11 cellular contexts compared by ENCODE assay signal in the genomic region with DNA sequence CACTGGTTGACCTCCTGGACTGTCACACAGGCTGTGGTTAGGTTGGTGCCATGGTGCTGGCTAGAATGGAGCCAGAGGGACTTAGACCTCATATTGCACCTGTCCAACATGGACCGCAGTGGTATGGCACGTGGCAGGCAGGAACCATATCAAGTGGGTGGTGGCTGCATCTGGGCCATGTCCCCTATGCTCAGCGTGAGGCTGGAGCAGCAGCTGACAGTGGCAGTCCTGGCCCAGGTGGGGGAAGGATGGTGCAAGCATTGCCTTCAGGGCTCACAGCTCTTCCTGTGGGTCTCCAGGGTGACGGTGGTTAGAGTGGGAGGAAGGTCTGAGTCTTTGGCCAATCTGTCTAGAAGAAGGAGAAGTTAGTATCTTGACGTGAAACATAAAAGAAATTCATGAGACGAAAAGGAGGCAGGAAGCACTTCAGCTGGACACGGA. TPM values are rescaled to one million over a fixed set of nuclear protein-coding genes. Genes with fewer than 3 reads are reported as not detected.
DNase-seq lines count a peak whose midpoint lies in the region; ATAC-seq, FAIRE-seq and TF ChIP-seq lines count a peak whose summit lies in the region.
"Had no signal": no experiment of that assay in that cellular context is flagged by ENCODE, and none has a peak within 500 bp of the region (broad histone marks: within the 10 kb centered on the region; RNA-seq: fewer than 3 reads in every experiment).

No MANE protein-coding gene starts in this region.

- TF ChIP-seq EP300 in stomach (IDR thresholded peaks at IDR 0.05), result no peak

- FAIRE-seq in astrocyte (lab: Jason Lieb, UNC), result no peak
- FAIRE-seq: G401.6, TTC549 had no signal

- H3K9me3 ChIP-seq in astrocyte (ENCODE audit: insufficient read depth, low read depth, low read length) (no peaks in the 10 kb centered on the region), stomach (no peaks in the 10 kb centered on the region)

- no peaks in the 10 kb centered on the region for H3K9me3 Mint-ChIP-seq in activated CD4-positive, alpha-beta T cell treated with anti-CD3 and anti-CD28 coated beads, Interleukin-2, amount 10 ng/mL, durations not matched to agents 24 days and 14 days
- H3K9me3 Mint-ChIP-seq in astrocyte (ENCODE audit: unreplicated experiment), result no peaks in the 10 kb centered on the region
- no peaks in the 10 kb centered on the region for H3K9me3 Mint-ChIP-seq in stimulated activated effector memory CD8-positive, alpha-beta T cell treated with anti-CD3 and anti-CD28 coated beads, Interleukin-12 subunit alpha, Interleukin-12 subunit beta, amount 100 ng/mL, for 72 hours

- H3K9ac ChIP-seq in astrocyte (ENCODE audit: low read length), result no peak overlapping the region
- H3K9ac ChIP-seq: KMS-11 had no signal

- H3K27ac ChIP-seq in astrocyte (ENCODE audit: low read depth, low read length), result no peak overlapping the region
- peak overlapping the region in 2 of 5 donors; percentile 35 to 37 for H3K27ac ChIP-seq in stomach
- H3K27ac ChIP-seq: KMS-11 had no signal

- H3K36me3 ChIP-seq in astrocyte (ENCODE audit: insufficient read depth, low read length) (no peaks in the 10 kb centered on the region), stomach (peaks cover 0 to 5% (median 2%) of the 10 kb centered on the region in 4 donors)

- peak overlapping the region; percentile 45 for H3K4me3 Mint-ChIP-seq in activated CD4-positive, alpha-beta T cell treated with anti-CD3 and anti-CD28 coated beads, Interleukin-2, amount 10 ng/mL, durations not matched to agents 24 days and 14 days
- H3K4me3 Mint-ChIP-seq in astrocyte (ENCODE audit: unreplicated experiment), result no peak overlapping the region
- peak overlapping the region; percentile 89 for H3K4me3 Mint-ChIP-seq in stimulated activated effector memory CD8-positive, alpha-beta T cell treated with anti-CD3 and anti-CD28 coated beads, Interleukin-12 subunit alpha, Interleukin-12 subunit beta, amount 100 ng/mL, for 72 hours

- no peaks in the 10 kb centered on the region for H3K27me3 Mint-ChIP-seq in activated CD4-positive, alpha-beta T cell treated with anti-CD3 and anti-CD28 coated beads, Interleukin-2, amount 10 ng/mL, durations not matched to agents 24 days and 14 days
- no peaks in the 10 kb centered on the region for H3K27me3 Mint-ChIP-seq in astrocyte (ENCODE audit: low read depth, unreplicated experiment)

- TF ChIP-seq POLR2A in stomach (IDR thresholded peaks at IDR 0.05), result no peak

- no peak overlapping the region for H2AFZ ChIP-seq in astrocyte (ENCODE audit: low read depth, low read length)

- peaks cover 60% of the 10 kb centered on the region for H4K20me1 ChIP-seq in astrocyte (ENCODE audit: insufficient read depth, low read length)

- H3K27me3 ChIP-seq in astrocyte (ENCODE audit: insufficient read depth, low read length) (no peaks in the 10 kb centered on the region), stomach (no peaks in the 10 kb centered on the region)

- H3K4me3 ChIP-seq in astrocyte (ENCODE audit: insufficient read depth, low read depth, low read length), result no peak overlapping the region
- no peak overlapping the region for H3K4me3 ChIP-seq in stomach

- peaks cover 75% of the 10 kb centered on the region for H3K79me2 ChIP-seq in astrocyte (ENCODE audit: insufficient read depth, low read length)

- peaks cover 61% of the 10 kb centered on the region for H3K4me1 Mint-ChIP-seq in activated CD4-positive, alpha-beta T cell treated with anti-CD3 and anti-CD28 coated beads, Interleukin-2, amount 10 ng/mL, durations not matched to agents 24 days and 14 days
- peaks cover 27% of the 10 kb centered on the region for H3K4me1 Mint-ChIP-seq in astrocyte (ENCODE audit: low read depth, unreplicated experiment)
- H3K4me1 Mint-ChIP-seq in stimulated activated effector memory CD8-positive, alpha-beta T cell treated with anti-CD3 and anti-CD28 coated beads, Interleukin-12 subunit alpha, Interleukin-12 subunit beta, amount 100 ng/mL, for 72 hours, result peaks cover 77% of the 10 kb centered on the region

- peak overlapping the region; percentile 3 for H3K4me2 ChIP-seq in astrocyte (ENCODE audit: low read length)
- H3K4me2 ChIP-seq: KMS-11 had no signal

- peak; percentile 20 for ATAC-seq in stimulated activated effector memory CD8-positive, alpha-beta T cell treated with anti-CD3 and anti-CD28 coated beads, Interleukin-12 subunit alpha, Interleukin-12 subunit beta, amount 100 ng/mL, for 72 hours

- no peak for TF ChIP-seq CTCF in astrocyte (IDR thresholded peaks at IDR 0.05; ENCODE audit: insufficient read depth, low read depth, low read length)
- no peak for TF ChIP-seq CTCF in stomach (IDR thresholded peaks at IDR 0.05)

- DNase-seq in activated CD4-positive, alpha-beta T cell treated with anti-CD3 and anti-CD28 coated beads, Interleukin-2, amount 10 ng/mL, durations not matched to agents 24 days and 14 days, result no peak
- DNase-seq in activated CD4-positive, alpha-beta T cell treated with anti-CD3 and anti-CD28 coated beads, Interleukin-2, amount 50 U/mL, for 1 hour, result no peak
- DNase-seq in NOMO-1 treated with dmso at 0.1 percent for 144 hours (lab: John Stamatoyannopoulos, UW; ENCODE audit: unreplicated experiment), result peak; percentile 70
- DNase-seq in astrocyte (ENCODE audit: low read depth), result peak; percentile 41
- DNase-seq in stimulated activated effector memory CD8-positive, alpha-beta T cell treated with anti-CD3 and anti-CD28 coated beads, Interleukin-12 subunit alpha, Interleukin-12 subunit beta, amount 100 ng/mL, for 72 hours (ENCODE audit: low spot score in 2 of 2), result no peak
- no peak for DNase-seq in hypothalamus (lab: John Stamatoyannopoulos, UW)
- no peak for DNase-seq in NCI-H774 (lab: John Stamatoyannopoulos, UW)
- DNase-seq in stomach, result no peak

- 70 to 84% (median 80%) methylated on average over 6 to 7 of the region's 7 CpGs for WGBS in stomach, 5 donors

- intact Hi-C loops in activated CD4-positive, alpha-beta T cell treated with anti-CD3 and anti-CD28 coated beads, Interleukin-2, amount 10 ng/mL, durations not matched to agents 24 days and 14 days (cut with micrococcal nuclease), result no loop called here
- intact Hi-C loops in stomach (cut with DNase I; ENCODE audit: low total_unique reads), result no loop called here

- H3K4me1 ChIP-seq in astrocyte (ENCODE audit: insufficient read depth, low read length) (peaks cover 25% of the 10 kb centered on the region), stomach (peaks cover 21 to 67% (median 36%) of the 10 kb centered on the region in 4 donors)

- H3K36me3 Mint-ChIP-seq in activated CD4-positive, alpha-beta T cell treated with anti-CD3 and anti-CD28 coated beads, Interleukin-2, amount 10 ng/mL, durations not matched to agents 24 days and 14 days (ENCODE audit: low read depth), result peaks cover 42% of the 10 kb centered on the region
- peaks cover 7% of the 10 kb centered on the region for H3K36me3 Mint-ChIP-seq in astrocyte (ENCODE audit: low read depth, unreplicated experiment)
- H3K36me3 Mint-ChIP-seq in stimulated activated effector memory CD8-positive, alpha-beta T cell treated with anti-CD3 and anti-CD28 coated beads, Interleukin-12 subunit alpha, Interleukin-12 subunit beta, amount 100 ng/mL, for 72 hours, result peaks cover 48% of the 10 kb centered on the region

- H3K27ac Mint-ChIP-seq in activated CD4-positive, alpha-beta T cell treated with anti-CD3 and anti-CD28 coated beads, Interleukin-2, amount 10 ng/mL, durations not matched to agents 24 days and 14 days, result peak overlapping the region; percentile 54
- H3K27ac Mint-ChIP-seq in astrocyte (ENCODE audit: unreplicated experiment), result no peak overlapping the region
- H3K27ac Mint-ChIP-seq in stimulated activated effector memory CD8-positive, alpha-beta T cell treated with anti-CD3 and anti-CD28 coated beads, Interleukin-12 subunit alpha, Interleukin-12 subunit beta, amount 100 ng/mL, for 72 hours, result peak overlapping the region; percentile 78

RNA-seq across cellular contexts. Expression of a gene that starts 54.5 kb away (rescaled TPM):
- 108 TPM in 2 replicates for total RNA-seq in activated CD4-positive, alpha-beta T cell treated with anti-CD3 and anti-CD28 coated beads, Interleukin-2, amount 10 ng/mL, durations not matched to agents 24 days and 14 days
- total RNA-seq in astrocyte, result 52.4 and 53.4 TPM in 2 replicates
- total RNA-seq in stomach, result 100 to 1,000 TPM in 1 of 5 donors, 10 to 100 TPM in 4; 18.0 to 199 (median 41.5) TPM
- polyA plus RNA-seq in stomach, result 10 to 100 TPM; 17.7 to 48.3 (median 26.6) TPM

RNA-seq across cellular contexts. Expression of a gene that starts 59.4 kb away (rescaled TPM):
- 258 and 262 TPM in 2 replicates for total RNA-seq in activated CD4-positive, alpha-beta T cell treated with anti-CD3 and anti-CD28 coated beads, Interleukin-2, amount 10 ng/mL, durations not matched to agents 24 days and 14 days
- total RNA-seq in astrocyte (69.7 and 71.3 TPM in 2 replicates), stomach (100 to 1,000 TPM in 3 of 5 donors, 10 to 100 TPM in 2; 71.0 to 168 (median 105) TPM)
- 10 to 100 TPM; 41.4 to 58.5 (median 50.9) TPM for polyA plus RNA-seq in stomach

Comparison
In these comparisons a context has a peak if more than half of its experiments do, and no peak if none do; other contexts are left out.
1. DNase-seq: peak in NOMO-1 treated with dmso at 0.1 percent for 144 hours (single experiment) and astrocyte (single experiment); none in activated CD4-positive, alpha-beta T cell treated with anti-CD3 and anti-CD28 coated beads, Interleukin-2, amount 10 ng/mL, durations not matched to agents 24 days and 14 days (single experiment), activated CD4-positive, alpha-beta T cell treated with anti-CD3 and anti-CD28 coated beads, Interleukin-2, amount 50 U/mL, for 1 hour (single experiment), stimulated activated effector memory CD8-positive, alpha-beta T cell treated with anti-CD3 and anti-CD28 coated beads, Interleukin-12 subunit alpha, Interleukin-12 subunit beta, amount 100 ng/mL, for 72 hours (0 of 2), hypothalamus (0 of 51), NCI-H774 (single experiment) and stomach (single experiment).